In the genomic region with DNA sequence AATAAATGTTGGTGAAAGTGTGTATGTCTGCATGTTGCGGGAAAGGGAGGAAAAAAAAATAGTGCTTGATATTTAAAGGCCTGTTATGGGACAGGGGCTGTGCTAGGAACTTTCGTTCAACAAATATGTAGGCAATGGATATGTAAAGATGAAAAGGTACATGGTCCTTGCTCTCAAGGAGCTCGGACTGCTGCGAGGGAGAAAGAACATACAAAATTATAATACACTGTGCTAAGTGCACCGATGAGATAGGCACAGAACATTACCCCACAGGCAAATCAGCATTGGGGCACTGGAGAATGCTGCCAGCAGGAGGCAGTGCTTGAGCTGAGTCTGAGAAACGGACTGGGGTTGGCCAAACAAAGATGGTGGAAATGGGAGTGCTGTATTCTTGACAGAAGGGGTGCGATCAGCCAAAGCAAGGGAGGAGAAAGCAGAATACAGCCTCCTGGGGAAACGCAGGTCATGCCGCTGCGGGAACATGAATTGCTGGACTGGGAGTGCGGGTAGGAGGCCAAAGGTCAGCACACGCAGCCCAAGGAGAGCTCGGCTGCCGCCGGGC, we compare ENCODE assay signal across 1 cellular context.
TF ChIP-seq lines count a peak whose summit lies in the region.

No MANE protein-coding gene starts in this region.

TF ChIP-seq in K562, 482 proteins besides CTCF, POLR2A, EP300 and RAD21 (continued from another document and continues in another):
- TF ChIP-seq, protein P1, sequence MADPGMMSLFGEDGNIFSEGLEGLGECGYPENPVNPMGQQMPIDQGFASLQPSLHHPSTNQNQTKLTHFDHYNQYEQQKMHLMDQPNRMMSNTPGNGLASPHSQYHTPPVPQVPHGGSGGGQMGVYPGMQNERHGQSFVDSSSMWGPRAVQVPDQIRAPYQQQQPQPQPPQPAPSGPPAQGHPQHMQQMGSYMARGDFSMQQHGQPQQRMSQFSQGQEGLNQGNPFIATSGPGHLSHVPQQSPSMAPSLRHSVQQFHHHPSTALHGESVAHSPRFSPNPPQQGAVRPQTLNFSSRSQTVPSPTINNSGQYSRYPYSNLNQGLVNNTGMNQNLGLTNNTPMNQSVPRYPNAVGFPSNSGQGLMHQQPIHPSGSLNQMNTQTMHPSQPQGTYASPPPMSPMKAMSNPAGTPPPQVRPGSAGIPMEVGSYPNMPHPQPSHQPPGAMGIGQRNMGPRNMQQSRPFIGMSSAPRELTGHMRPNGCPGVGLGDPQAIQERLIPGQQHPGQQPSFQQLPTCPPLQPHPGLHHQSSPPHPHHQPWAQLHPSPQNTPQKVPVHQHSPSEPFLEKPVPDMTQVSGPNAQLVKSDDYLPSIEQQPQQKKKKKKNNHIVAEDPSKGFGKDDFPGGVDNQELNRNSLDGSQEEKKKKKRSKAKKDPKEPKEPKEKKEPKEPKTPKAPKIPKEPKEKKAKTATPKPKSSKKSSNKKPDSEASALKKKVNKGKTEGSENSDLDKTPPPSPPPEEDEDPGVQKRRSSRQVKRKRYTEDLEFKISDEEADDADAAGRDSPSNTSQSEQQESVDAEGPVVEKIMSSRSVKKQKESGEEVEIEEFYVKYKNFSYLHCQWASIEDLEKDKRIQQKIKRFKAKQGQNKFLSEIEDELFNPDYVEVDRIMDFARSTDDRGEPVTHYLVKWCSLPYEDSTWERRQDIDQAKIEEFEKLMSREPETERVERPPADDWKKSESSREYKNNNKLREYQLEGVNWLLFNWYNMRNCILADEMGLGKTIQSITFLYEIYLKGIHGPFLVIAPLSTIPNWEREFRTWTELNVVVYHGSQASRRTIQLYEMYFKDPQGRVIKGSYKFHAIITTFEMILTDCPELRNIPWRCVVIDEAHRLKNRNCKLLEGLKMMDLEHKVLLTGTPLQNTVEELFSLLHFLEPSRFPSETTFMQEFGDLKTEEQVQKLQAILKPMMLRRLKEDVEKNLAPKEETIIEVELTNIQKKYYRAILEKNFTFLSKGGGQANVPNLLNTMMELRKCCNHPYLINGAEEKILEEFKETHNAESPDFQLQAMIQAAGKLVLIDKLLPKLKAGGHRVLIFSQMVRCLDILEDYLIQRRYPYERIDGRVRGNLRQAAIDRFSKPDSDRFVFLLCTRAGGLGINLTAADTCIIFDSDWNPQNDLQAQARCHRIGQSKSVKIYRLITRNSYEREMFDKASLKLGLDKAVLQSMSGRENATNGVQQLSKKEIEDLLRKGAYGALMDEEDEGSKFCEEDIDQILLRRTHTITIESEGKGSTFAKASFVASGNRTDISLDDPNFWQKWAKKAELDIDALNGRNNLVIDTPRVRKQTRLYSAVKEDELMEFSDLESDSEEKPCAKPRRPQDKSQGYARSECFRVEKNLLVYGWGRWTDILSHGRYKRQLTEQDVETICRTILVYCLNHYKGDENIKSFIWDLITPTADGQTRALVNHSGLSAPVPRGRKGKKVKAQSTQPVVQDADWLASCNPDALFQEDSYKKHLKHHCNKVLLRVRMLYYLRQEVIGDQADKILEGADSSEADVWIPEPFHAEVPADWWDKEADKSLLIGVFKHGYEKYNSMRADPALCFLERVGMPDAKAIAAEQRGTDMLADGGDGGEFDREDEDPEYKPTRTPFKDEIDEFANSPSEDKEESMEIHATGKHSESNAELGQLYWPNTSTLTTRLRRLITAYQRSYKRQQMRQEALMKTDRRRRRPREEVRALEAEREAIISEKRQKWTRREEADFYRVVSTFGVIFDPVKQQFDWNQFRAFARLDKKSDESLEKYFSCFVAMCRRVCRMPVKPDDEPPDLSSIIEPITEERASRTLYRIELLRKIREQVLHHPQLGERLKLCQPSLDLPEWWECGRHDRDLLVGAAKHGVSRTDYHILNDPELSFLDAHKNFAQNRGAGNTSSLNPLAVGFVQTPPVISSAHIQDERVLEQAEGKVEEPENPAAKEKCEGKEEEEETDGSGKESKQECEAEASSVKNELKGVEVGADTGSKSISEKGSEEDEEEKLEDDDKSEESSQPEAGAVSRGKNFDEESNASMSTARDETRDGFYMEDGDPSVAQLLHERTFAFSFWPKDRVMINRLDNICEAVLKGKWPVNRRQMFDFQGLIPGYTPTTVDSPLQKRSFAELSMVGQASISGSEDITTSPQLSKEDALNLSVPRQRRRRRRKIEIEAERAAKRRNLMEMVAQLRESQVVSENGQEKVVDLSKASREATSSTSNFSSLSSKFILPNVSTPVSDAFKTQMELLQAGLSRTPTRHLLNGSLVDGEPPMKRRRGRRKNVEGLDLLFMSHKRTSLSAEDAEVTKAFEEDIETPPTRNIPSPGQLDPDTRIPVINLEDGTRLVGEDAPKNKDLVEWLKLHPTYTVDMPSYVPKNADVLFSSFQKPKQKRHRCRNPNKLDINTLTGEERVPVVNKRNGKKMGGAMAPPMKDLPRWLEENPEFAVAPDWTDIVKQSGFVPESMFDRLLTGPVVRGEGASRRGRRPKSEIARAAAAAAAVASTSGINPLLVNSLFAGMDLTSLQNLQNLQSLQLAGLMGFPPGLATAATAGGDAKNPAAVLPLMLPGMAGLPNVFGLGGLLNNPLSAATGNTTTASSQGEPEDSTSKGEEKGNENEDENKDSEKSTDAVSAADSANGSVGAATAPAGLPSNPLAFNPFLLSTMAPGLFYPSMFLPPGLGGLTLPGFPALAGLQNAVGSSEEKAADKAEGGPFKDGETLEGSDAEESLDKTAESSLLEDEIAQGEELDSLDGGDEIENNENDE (IDR thresholded peaks at IDR 0.05; ENCODE audit: low read depth, low read length): no peak
- TF ChIP-seq POU5F1 (IDR thresholded peaks at IDR 0.05; ENCODE audit: borderline replicate concordance, low read depth, low read length, partially characterized antibody) (no peak), DPF2 (IDR thresholded peaks at IDR 0.05) (no peak; the same call in 1 of the 2 replicates), ZNF354B (CRISPR knock-in tag; IDR thresholded peaks at IDR 0.05) (no peak), ZBTB17 (CRISPR knock-in tag; IDR thresholded peaks at IDR 0.05) (no peak), ZNF121 (CRISPR knock-in tag; conservative IDR thresholded peaks at IDR 0.05) (no peak), SAP30 (IDR thresholded peaks at IDR 0.05; ENCODE audit: borderline replicate concordance, insufficient read depth, low read depth, low read length, poor library complexity, severe bottlenecking) (no peak), TBP (optimal IDR thresholded peaks at IDR 0.05; ENCODE audit: low read depth, low read length) (no peak), SIRT6 (IDR thresholded peaks at IDR 0.05; ENCODE audit: low read depth, low read length) (no peak), ZNF589 (CRISPR knock-in tag; IDR thresholded peaks at IDR 0.05; ENCODE audit: low read depth) (no peak), KLF13 (tag; IDR thresholded peaks at IDR 0.05; ENCODE audit: borderline replicate concordance, low read depth) (no peak), ILF3 (IDR thresholded peaks at IDR 0.05; ENCODE audit: borderline replicate concordance) (no peak), IRF2 (CRISPR knock-in tag; IDR thresholded peaks at IDR 0.05) (no peak), ZNF3 (CRISPR knock-in tag; IDR thresholded peaks at IDR 0.05) (no peak), ZNF764 (CRISPR knock-in tag; IDR thresholded peaks at IDR 0.05; ENCODE audit: low read depth) (peak; percentile 92), FOXK2 (conservative IDR thresholded peaks at IDR 0.05 in 1 of 2, IDR thresholded peaks at IDR 0.05 in 1 of 2; ENCODE audit: low read depth in 2 of 2) (no peak), SMAD3 (CRISPR knock-in tag; conservative IDR thresholded peaks at IDR 0.05) (no peak), KAT8 (IDR thresholded peaks at IDR 0.05; ENCODE audit: low read depth) (no peak), YY1 (IDR thresholded peaks at IDR 0.05; ENCODE audit: borderline replicate concordance in 1 of 3, control insufficient read depth in 1 of 3, extremely low read depth in 1 of 3, insufficient read depth in 3 of 3, insufficient read length in 1 of 3, insufficient replicate concordance in 2 of 3, low read depth in 1 of 3, low read length in 2 of 3) (peak; percentile 53 to 91 (median 80)), GABPB2 (CRISPR knock-in tag; conservative IDR thresholded peaks at IDR 0.05) (no peak), ZSCAN32 (CRISPR knock-in tag; IDR thresholded peaks at IDR 0.05) (no peak), HMGXB4 (CRISPR knock-in tag; IDR thresholded peaks at IDR 0.05) (no peak), SRF (CRISPR knock-in tag; IDR thresholded peaks at IDR 0.05) (no peak), ARID2 (IDR thresholded peaks at IDR 0.05) (no peak), SMARCE1 (IDR thresholded peaks at IDR 0.05) (0 out of 2 replicates have a peak, but pooled peaks have one; percentile 22), ELF4 (CRISPR knock-in tag; IDR thresholded peaks at IDR 0.05) (no peak), SREBF1 (IDR thresholded peaks at IDR 0.05; ENCODE audit: borderline replicate concordance, low read depth, low read length) (no peak)
- TF ChIP-seq, protein P2, sequence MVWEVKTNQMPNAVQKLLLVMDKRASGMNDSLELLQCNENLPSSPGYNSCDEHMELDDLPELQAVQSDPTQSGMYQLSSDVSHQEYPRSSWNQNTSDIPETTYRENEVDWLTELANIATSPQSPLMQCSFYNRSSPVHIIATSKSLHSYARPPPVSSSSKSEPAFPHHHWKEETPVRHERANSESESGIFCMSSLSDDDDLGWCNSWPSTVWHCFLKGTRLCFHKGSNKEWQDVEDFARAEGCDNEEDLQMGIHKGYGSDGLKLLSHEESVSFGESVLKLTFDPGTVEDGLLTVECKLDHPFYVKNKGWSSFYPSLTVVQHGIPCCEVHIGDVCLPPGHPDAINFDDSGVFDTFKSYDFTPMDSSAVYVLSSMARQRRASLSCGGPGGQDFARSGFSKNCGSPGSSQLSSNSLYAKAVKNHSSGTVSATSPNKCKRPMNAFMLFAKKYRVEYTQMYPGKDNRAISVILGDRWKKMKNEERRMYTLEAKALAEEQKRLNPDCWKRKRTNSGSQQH (CRISPR knock-in tag; IDR thresholded peaks at IDR 0.05): no peak
- TF ChIP-seq, protein P3, sequence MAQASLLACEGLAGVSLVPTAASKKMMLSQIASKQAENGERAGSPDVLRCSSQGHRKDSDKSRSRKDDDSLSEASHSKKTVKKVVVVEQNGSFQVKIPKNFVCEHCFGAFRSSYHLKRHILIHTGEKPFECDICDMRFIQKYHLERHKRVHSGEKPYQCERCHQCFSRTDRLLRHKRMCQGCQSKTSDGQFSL (CRISPR knock-in tag; IDR thresholded peaks at IDR 0.05): no peak
- TF ChIP-seq, protein P3 (tag; IDR thresholded peaks at IDR 0.05): no peak
- TF ChIP-seq, protein P4, sequence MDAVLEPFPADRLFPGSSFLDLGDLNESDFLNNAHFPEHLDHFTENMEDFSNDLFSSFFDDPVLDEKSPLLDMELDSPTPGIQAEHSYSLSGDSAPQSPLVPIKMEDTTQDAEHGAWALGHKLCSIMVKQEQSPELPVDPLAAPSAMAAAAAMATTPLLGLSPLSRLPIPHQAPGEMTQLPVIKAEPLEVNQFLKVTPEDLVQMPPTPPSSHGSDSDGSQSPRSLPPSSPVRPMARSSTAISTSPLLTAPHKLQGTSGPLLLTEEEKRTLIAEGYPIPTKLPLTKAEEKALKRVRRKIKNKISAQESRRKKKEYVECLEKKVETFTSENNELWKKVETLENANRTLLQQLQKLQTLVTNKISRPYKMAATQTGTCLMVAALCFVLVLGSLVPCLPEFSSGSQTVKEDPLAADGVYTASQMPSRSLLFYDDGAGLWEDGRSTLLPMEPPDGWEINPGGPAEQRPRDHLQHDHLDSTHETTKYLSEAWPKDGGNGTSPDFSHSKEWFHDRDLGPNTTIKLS (IDR thresholded peaks at IDR 0.05; ENCODE audit: borderline replicate concordance, low read depth): no peak
